ENCODE assay signal across 1 cellular context in the genomic region with DNA sequence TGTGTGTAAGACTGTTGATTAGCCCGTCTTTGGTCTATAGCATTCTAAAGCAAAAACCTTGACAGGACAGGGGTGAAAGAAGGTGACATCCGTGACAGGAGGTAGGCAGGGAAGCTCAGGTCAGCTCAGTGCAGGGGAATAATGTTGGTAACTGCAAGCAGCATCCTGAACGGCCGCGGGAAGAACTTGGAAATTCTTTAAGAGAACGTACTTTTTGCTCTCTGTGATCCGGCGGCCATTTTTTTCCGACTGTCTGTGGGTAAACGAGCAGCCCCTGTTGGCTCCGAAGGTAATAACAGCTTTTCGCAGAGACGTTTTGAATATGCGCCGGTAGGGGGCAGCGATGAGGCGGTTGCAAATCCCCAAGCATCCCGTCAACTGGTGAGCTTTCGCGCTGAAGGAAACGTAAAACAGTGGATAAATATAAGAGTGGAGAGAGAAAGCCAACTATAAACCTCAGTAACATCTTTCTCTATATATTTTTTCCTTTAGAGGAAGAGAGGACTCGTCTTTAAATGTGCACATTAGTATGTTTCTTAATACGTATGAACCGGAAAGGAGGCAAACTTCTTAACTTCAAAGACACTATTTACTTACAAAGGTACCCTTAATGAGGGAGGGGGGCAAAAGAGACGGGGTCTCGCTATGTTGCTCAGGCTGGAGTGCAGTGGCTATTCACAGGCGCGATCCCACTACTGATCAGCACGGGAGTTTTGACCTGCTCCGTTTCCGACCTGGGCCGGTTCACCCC.
TF ChIP-seq lines count a peak whose summit lies in the region.

No MANE protein-coding gene starts in this region.

TF ChIP-seq in HEK293, 187 proteins besides CTCF, POLR2A, EP300 and RAD21 (continued from another document and continues in another):
- TF ChIP-seq SETDB1 (IDR thresholded peaks at IDR 0.05; ENCODE audit: insufficient read length, low read length) (peak; percentile 78), TCF7L2 (IDR thresholded peaks at IDR 0.05; ENCODE audit: borderline replicate concordance, low read depth, low read length) (0 out of 2 replicates have a peak, but pooled peaks have one; percentile 47), OSR2 (tag by site-specific recombination; IDR thresholded peaks at IDR 0.05) (no peak), ZNF394 (tag by site-specific recombination; IDR thresholded peaks at IDR 0.05; ENCODE audit: borderline replicate concordance) (no peak), ZNF747 (tag by site-specific recombination; IDR thresholded peaks at IDR 0.05) (no peak), ZFP3 (tag by site-specific recombination; IDR thresholded peaks at IDR 0.05; ENCODE audit: low read depth) (peak; percentile 59; the same call in 1 of the 2 replicates), ZNF341 (tag by site-specific recombination; IDR thresholded peaks at IDR 0.05; ENCODE audit: low read depth) (no peak; the same call in 1 of the 2 replicates), HOXD13 (CRISPR knock-in tag; IDR thresholded peaks at IDR 0.05; ENCODE audit: borderline replicate concordance) (no peak), ZNF214 (tag by site-specific recombination; IDR thresholded peaks at IDR 0.05; ENCODE audit: borderline replicate concordance) (peak; percentile 88; the same call in 1 of the 2 replicates), MYNN (tag by site-specific recombination; IDR thresholded peaks at IDR 0.05; ENCODE audit: borderline replicate concordance) (no peak), ZNF10 (tag by site-specific recombination; IDR thresholded peaks at IDR 0.05) (peak; percentile 99), ZNF335 (tag by site-specific recombination; conservative IDR thresholded peaks at IDR 0.05) (peak; percentile 66; the same call in 1 of the 2 replicates), ZNF221 (tag by site-specific recombination; IDR thresholded peaks at IDR 0.05; ENCODE audit: borderline replicate concordance) (peak; percentile 100; the same call in 1 of the 2 replicates), ZNF24 (tag by site-specific recombination; IDR thresholded peaks at IDR 0.05) (no peak; the same call in 1 of the 2 replicates), ZNF354C (tag by site-specific recombination; IDR thresholded peaks at IDR 0.05; ENCODE audit: borderline replicate concordance, low read depth) (no peak), ZNF623 (tag by site-specific recombination; IDR thresholded peaks at IDR 0.05) (0 out of 2 replicates have a peak, but pooled peaks have one; percentile 7), ZNF677 (tag by site-specific recombination; IDR thresholded peaks at IDR 0.05) (peak; percentile 97), HOXC10 (CRISPR knock-in tag; IDR thresholded peaks at IDR 0.05) (no peak), ZNF114 (tag by site-specific recombination; IDR thresholded peaks at IDR 0.05) (no peak), ZNF561 (tag by site-specific recombination; IDR thresholded peaks at IDR 0.05; ENCODE audit: borderline replicate concordance) (peak; percentile 99), MEIS1 (CRISPR knock-in tag; IDR thresholded peaks at IDR 0.05; ENCODE audit: borderline replicate concordance) (no peak), ZBTB8A (tag by site-specific recombination; IDR thresholded peaks at IDR 0.05) (no peak), ZNF596 (tag by site-specific recombination; IDR thresholded peaks at IDR 0.05) (peak; percentile 63; the same call in 1 of the 2 replicates), ZNF521 (tag by site-specific recombination; IDR thresholded peaks at IDR 0.05) (no peak), ZNF274 (IDR thresholded peaks at IDR 0.05; ENCODE audit: low read length) (no peak), ZNF274 (tag by site-specific recombination; IDR thresholded peaks at IDR 0.05; ENCODE audit: borderline replicate concordance) (no peak), ZNF558 (tag by site-specific recombination; IDR thresholded peaks at IDR 0.05) (peak; percentile 42; the same call in 1 of the 2 replicates), ZNF16 (tag by site-specific recombination; IDR thresholded peaks at IDR 0.05; ENCODE audit: low read depth) (no peak), GLI4 (tag by site-specific recombination; IDR thresholded peaks at IDR 0.05) (no peak), ZNF146 (tag by site-specific recombination; IDR thresholded peaks at IDR 0.05) (no peak)
- TF ChIP-seq, protein P1, sequence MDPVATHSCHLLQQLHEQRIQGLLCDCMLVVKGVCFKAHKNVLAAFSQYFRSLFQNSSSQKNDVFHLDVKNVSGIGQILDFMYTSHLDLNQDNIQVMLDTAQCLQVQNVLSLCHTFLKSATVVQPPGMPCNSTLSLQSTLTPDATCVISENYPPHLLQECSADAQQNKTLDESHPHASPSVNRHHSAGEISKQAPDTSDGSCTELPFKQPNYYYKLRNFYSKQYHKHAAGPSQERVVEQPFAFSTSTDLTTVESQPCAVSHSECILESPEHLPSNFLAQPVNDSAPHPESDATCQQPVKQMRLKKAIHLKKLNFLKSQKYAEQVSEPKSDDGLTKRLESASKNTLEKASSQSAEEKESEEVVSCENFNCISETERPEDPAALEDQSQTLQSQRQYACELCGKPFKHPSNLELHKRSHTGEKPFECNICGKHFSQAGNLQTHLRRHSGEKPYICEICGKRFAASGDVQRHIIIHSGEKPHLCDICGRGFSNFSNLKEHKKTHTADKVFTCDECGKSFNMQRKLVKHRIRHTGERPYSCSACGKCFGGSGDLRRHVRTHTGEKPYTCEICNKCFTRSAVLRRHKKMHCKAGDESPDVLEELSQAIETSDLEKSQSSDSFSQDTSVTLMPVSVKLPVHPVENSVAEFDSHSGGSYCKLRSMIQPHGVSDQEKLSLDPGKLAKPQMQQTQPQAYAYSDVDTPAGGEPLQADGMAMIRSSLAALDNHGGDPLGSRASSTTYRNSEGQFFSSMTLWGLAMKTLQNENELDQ (tag by site-specific recombination; IDR thresholded peaks at IDR 0.05; ENCODE audit: low read depth): no peak
- TF ChIP-seq, protein P2, sequence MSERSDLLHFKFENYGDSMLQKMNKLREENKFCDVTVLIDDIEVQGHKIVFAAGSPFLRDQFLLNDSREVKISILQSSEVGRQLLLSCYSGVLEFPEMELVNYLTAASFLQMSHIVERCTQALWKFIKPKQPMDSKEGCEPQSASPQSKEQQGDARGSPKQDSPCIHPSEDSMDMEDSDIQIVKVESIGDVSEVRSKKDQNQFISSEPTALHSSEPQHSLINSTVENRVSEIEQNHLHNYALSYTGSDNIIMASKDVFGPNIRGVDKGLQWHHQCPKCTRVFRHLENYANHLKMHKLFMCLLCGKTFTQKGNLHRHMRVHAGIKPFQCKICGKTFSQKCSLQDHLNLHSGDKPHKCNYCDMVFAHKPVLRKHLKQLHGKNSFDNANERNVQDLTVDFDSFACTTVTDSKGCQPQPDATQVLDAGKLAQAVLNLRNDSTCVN (tag by site-specific recombination; optimal IDR thresholded peaks at IDR 0.05): no peak
- TF ChIP-seq, protein P3, sequence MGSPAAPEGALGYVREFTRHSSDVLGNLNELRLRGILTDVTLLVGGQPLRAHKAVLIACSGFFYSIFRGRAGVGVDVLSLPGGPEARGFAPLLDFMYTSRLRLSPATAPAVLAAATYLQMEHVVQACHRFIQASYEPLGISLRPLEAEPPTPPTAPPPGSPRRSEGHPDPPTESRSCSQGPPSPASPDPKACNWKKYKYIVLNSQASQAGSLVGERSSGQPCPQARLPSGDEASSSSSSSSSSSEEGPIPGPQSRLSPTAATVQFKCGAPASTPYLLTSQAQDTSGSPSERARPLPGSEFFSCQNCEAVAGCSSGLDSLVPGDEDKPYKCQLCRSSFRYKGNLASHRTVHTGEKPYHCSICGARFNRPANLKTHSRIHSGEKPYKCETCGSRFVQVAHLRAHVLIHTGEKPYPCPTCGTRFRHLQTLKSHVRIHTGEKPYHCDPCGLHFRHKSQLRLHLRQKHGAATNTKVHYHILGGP (tag by site-specific recombination; IDR thresholded peaks at IDR 0.05): peak; percentile 59; the same call in 1 of the 2 replicates
- TF ChIP-seq, protein P4, sequence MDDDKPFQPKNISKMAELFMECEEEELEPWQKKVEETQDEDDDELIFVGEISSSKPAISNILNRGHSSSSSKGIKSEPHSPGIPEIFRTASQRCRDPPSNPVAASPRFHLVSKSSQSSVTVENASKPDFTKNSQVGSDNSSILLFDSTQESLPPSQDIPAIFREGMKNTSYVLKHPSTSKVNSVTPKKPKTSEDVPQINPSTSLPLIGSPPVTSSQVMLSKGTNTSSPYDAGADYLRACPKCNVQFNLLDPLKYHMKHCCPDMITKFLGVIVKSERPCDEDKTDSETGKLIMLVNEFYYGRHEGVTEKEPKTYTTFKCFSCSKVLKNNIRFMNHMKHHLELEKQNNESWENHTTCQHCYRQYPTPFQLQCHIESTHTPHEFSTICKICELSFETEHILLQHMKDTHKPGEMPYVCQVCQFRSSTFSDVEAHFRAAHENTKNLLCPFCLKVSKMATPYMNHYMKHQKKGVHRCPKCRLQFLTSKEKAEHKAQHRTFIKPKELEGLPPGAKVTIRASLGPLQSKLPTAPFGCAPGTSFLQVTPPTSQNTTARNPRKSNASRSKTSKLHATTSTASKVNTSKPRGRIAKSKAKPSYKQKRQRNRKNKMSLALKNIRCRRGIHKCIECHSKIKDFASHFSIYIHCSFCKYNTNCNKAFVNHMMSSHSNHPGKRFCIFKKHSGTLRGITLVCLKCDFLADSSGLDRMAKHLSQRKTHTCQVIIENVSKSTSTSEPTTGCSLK (tag by site-specific recombination; IDR thresholded peaks at IDR 0.05): no peak
- TF ChIP-seq, protein P5, sequence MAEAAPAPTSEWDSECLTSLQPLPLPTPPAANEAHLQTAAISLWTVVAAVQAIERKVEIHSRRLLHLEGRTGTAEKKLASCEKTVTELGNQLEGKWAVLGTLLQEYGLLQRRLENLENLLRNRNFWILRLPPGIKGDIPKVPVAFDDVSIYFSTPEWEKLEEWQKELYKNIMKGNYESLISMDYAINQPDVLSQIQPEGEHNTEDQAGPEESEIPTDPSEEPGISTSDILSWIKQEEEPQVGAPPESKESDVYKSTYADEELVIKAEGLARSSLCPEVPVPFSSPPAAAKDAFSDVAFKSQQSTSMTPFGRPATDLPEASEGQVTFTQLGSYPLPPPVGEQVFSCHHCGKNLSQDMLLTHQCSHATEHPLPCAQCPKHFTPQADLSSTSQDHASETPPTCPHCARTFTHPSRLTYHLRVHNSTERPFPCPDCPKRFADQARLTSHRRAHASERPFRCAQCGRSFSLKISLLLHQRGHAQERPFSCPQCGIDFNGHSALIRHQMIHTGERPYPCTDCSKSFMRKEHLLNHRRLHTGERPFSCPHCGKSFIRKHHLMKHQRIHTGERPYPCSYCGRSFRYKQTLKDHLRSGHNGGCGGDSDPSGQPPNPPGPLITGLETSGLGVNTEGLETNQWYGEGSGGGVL (tag by site-specific recombination; IDR thresholded peaks at IDR 0.05): 0 out of 2 replicates have a peak, but pooled peaks have one; percentile 3
- TF ChIP-seq, protein P6, sequence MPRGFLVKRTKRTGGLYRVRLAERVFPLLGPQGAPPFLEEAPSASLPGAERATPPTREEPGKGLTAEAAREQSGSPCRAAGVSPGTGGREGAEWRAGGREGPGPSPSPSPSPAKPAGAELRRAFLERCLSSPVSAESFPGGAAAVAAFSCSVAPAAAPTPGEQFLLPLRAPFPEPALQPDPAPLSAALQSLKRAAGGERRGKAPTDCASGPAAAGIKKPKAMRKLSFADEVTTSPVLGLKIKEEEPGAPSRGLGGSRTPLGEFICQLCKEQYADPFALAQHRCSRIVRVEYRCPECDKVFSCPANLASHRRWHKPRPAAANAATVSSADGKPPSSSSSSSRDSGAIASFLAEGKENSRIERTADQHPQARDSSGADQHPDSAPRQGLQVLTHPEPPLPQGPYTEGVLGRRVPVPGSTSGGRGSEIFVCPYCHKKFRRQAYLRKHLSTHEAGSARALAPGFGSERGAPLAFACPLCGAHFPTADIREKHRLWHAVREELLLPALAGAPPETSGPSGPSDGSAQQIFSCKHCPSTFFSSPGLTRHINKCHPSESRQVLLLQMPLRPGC (tag by site-specific recombination; IDR thresholded peaks at IDR 0.05): no peak
- TF ChIP-seq, protein P7, sequence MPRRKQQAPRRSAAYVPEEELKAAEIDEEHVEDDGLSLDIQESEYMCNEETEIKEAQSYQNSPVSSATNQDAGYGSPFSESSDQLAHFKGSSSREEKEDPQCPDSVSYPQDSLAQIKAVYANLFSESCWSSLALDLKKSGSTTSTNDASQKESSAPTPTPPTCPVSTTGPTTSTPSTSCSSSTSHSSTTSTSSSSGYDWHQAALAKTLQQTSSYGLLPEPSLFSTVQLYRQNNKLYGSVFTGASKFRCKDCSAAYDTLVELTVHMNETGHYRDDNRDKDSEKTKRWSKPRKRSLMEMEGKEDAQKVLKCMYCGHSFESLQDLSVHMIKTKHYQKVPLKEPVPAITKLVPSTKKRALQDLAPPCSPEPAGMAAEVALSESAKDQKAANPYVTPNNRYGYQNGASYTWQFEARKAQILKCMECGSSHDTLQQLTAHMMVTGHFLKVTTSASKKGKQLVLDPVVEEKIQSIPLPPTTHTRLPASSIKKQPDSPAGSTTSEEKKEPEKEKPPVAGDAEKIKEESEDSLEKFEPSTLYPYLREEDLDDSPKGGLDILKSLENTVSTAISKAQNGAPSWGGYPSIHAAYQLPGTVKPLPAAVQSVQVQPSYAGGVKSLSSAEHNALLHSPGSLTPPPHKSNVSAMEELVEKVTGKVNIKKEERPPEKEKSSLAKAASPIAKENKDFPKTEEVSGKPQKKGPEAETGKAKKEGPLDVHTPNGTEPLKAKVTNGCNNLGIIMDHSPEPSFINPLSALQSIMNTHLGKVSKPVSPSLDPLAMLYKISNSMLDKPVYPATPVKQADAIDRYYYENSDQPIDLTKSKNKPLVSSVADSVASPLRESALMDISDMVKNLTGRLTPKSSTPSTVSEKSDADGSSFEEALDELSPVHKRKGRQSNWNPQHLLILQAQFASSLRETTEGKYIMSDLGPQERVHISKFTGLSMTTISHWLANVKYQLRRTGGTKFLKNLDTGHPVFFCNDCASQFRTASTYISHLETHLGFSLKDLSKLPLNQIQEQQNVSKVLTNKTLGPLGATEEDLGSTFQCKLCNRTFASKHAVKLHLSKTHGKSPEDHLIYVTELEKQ (tag by site-specific recombination; IDR thresholded peaks at IDR 0.05; ENCODE audit: borderline replicate concordance): 0 out of 2 replicates have a peak, but pooled peaks have one; percentile 10
- TF ChIP-seq, protein P8, sequence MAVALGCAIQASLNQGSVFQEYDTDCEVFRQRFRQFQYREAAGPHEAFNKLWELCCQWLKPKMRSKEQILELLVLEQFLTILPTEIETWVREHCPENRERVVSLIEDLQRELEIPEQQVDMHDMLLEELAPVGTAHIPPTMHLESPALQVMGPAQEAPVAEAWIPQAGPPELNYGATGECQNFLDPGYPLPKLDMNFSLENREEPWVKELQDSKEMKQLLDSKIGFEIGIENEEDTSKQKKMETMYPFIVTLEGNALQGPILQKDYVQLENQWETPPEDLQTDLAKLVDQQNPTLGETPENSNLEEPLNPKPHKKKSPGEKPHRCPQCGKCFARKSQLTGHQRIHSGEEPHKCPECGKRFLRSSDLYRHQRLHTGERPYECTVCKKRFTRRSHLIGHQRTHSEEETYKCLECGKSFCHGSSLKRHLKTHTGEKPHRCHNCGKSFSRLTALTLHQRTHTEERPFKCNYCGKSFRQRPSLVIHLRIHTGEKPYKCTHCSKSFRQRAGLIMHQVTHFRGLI (tag by site-specific recombination; IDR thresholded peaks at IDR 0.05): peak; percentile 60; the same call in 1 of the 2 replicates
- TF ChIP-seq, protein P9, sequence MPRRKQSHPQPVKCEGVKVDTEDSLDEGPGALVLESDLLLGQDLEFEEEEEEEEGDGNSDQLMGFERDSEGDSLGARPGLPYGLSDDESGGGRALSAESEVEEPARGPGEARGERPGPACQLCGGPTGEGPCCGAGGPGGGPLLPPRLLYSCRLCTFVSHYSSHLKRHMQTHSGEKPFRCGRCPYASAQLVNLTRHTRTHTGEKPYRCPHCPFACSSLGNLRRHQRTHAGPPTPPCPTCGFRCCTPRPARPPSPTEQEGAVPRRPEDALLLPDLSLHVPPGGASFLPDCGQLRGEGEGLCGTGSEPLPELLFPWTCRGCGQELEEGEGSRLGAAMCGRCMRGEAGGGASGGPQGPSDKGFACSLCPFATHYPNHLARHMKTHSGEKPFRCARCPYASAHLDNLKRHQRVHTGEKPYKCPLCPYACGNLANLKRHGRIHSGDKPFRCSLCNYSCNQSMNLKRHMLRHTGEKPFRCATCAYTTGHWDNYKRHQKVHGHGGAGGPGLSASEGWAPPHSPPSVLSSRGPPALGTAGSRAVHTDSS (tag by site-specific recombination; IDR thresholded peaks at IDR 0.05): peak; percentile 73
